ENCODE assay signal across 1 cellular context in genomic region chr20:10584319-10584812, GRCh38.
TF ChIP-seq lines count a peak whose summit lies in the region.

No MANE protein-coding gene starts in this region.

TF ChIP-seq in GM23338, 12 proteins besides CTCF, POLR2A, EP300 and RAD21 (continued from another document):
- TF ChIP-seq ETS1 (IDR thresholded peaks at IDR 0.05) (no peak), REST (IDR thresholded peaks at IDR 0.05; ENCODE audit: unreplicated experiment) (no peak), EZH2 (IDR thresholded peaks at IDR 0.05; ENCODE audit: low read depth, unreplicated experiment) (no peak), NANOG (IDR thresholded peaks at IDR 0.05; ENCODE audit: borderline replicate concordance) (no peak), JUNB (IDR thresholded peaks at IDR 0.05; ENCODE audit: unreplicated experiment) (no peak)
